37 cellular contexts compared by ENCODE assay signal in the genomic region with DNA sequence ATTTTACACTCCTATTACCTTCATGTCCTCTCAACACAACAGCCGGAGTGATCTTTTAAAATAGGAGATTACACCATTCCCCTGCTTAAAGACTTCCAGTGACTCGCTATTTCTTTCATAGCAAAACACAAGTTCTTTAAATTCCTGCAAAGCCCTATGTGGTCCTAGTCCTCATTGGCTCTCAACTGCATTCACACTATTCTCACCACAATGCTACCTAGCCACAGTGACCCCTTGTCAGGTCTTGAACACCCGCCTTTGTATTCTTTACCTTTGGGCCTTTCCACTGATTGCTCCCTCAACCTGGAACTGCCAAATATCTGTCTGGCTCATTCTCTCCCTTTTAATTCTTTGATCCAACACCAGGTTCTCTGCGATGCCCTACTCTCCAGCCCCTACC.
"Had no signal": no experiment of that assay in that cellular context is flagged by ENCODE, and none has a peak within 500 bp of the region (broad histone marks: within the 10 kb centered on the region; RNA-seq: fewer than 3 reads in every experiment).

No MANE protein-coding gene starts in this region.

- H3K9me3 Mint-ChIP-seq: activated naive CD4-positive, alpha-beta T cell treated with anti-CD3 and anti-CD28 coated beads for 36 hours; activated naive CD4-positive, alpha-beta T cell treated with anti-CD3 and anti-CD28 coated beads, Interleukin-2, amount 10 ng/mL, durations not matched to agents 7 days and 5 days; activated naive CD4-positive, alpha-beta T cell treated with anti-CD3 and anti-CD28 coated beads, Interleukin-2, amount 50 U/mL, for 24 hours; activated naive CD4-positive, alpha-beta T cell treated with anti-CD3 and anti-CD28 coated beads, Interleukin-2, amount 50 U/mL, for 72 hours; activated naive CD8-positive, alpha-beta T cell treated with anti-CD3 and anti-CD28 coated beads for 36 hours; activated naive CD8-positive, alpha-beta T cell treated with anti-CD3 and anti-CD28 coated beads, Interleukin-2, amount 10 ng/mL, durations not matched to agents 7 days and 5 days; activated naive CD8-positive, alpha-beta T cell treated with anti-CD3 and anti-CD28 coated beads, Interleukin-2, amount 50 U/mL, for 24 hours; activated T-cell treated with anti-CD3 and anti-CD28 coated beads, Interleukin-2, amount 50 U/mL, for 24 hours; activated T-cell treated with anti-CD3 and anti-CD28 coated beads, Interleukin-2, amount 50 U/mL, for 4 hours; activated T-cell treated with anti-CD3 and anti-CD28 coated beads, Interleukin-2, amount 50 U/mL, for 72 hours; activated T-helper 1 cell treated with anti-CD3 and anti-CD28 coated beads, Interleukin-12 subunit alpha, Interleukin-12 subunit beta, Interleukin-2, Interleukin-4 antibody, amounts not matched to agents 30 ng/mL and 10 ng/mL and 1 ng/mL, durations not matched to agents 14 hours and 24 hours and 36 hours; activated T-helper 17 cell treated with anti-CD3 and anti-CD28 coated beads, Interleukin-2, amount 50 U/mL, for 72 hours; activated T-helper 2 cell treated with anti-CD3 and anti-CD28 coated beads, Interferon-gamma antibody, Interleukin-2, Interleukin-4, amounts not matched to agents 10 μg/mL and 5 μg/mL and 100 μg/mL, durations not matched to agents 14 hours and 24 hours and 36 hours; brain; central memory CD8-positive, alpha-beta T cell had no signal

- H3K27ac ChIP-seq: adrenal gland, ascending aorta, body of pancreas, brain microvascular endothelial cell, breast epithelium, cardiac muscle cell had no signal

- H3K36me3 Mint-ChIP-seq: activated naive CD4-positive, alpha-beta T cell treated with anti-CD3 and anti-CD28 coated beads, Interleukin-2, amount 10 ng/mL, durations not matched to agents 7 days and 5 days; activated naive CD4-positive, alpha-beta T cell treated with anti-CD3 and anti-CD28 coated beads, Interleukin-2, amount 50 U/mL, for 24 hours; activated naive CD4-positive, alpha-beta T cell treated with anti-CD3 and anti-CD28 coated beads, Interleukin-2, amount 50 U/mL, for 72 hours; activated naive CD8-positive, alpha-beta T cell; activated naive CD8-positive, alpha-beta T cell treated with anti-CD3 and anti-CD28 coated beads for 36 hours; activated naive CD8-positive, alpha-beta T cell treated with anti-CD3 and anti-CD28 coated beads, Interleukin-2, amount 10 ng/mL, durations not matched to agents 7 days and 5 days had no signal

- H3K36me3 ChIP-seq: adrenal gland, ascending aorta, brain microvascular endothelial cell, breast epithelium, cardiac muscle cell had no signal

- H3K9me3 ChIP-seq: adrenal gland, ascending aorta, body of pancreas, breast epithelium had no signal

- H3K4me3 ChIP-seq: adrenal gland, ascending aorta, body of pancreas, breast epithelium, cardiac muscle cell had no signal

- H3K4me3 Mint-ChIP-seq: activated naive CD4-positive, alpha-beta T cell treated with anti-CD3 and anti-CD28 coated beads for 36 hours; activated naive CD4-positive, alpha-beta T cell treated with anti-CD3 and anti-CD28 coated beads, Interleukin-2, amount 10 ng/mL, durations not matched to agents 7 days and 5 days; activated naive CD4-positive, alpha-beta T cell treated with anti-CD3 and anti-CD28 coated beads, Interleukin-2, amount 50 U/mL, for 24 hours; activated naive CD8-positive, alpha-beta T cell; activated naive CD8-positive, alpha-beta T cell treated with anti-CD3 and anti-CD28 coated beads for 36 hours; activated naive CD8-positive, alpha-beta T cell treated with anti-CD3 and anti-CD28 coated beads, Interleukin-2, amount 10 ng/mL, durations not matched to agents 7 days and 5 days; activated naive CD8-positive, alpha-beta T cell treated with anti-CD3 and anti-CD28 coated beads, Interleukin-2, amount 50 U/mL, for 24 hours; activated T-cell treated with anti-CD3 and anti-CD28 coated beads, Interleukin-2, amount 50 U/mL, for 24 hours; activated T-cell treated with anti-CD3 and anti-CD28 coated beads, Interleukin-2, amount 50 U/mL, for 4 hours; activated T-cell treated with anti-CD3 and anti-CD28 coated beads, Interleukin-2, amount 50 U/mL, for 72 hours; activated T-helper 1 cell treated with anti-CD3 and anti-CD28 coated beads, Interleukin-12 subunit alpha, Interleukin-12 subunit beta, Interleukin-2, Interleukin-4 antibody, amounts not matched to agents 30 ng/mL and 10 ng/mL and 1 ng/mL, durations not matched to agents 14 hours and 24 hours and 36 hours; activated T-helper 17 cell treated with anti-CD3 and anti-CD28 coated beads, Interleukin-2, amount 50 U/mL, for 72 hours; brain; central memory CD8-positive, alpha-beta T cell had no signal

- DNase-seq: activated effector memory CD4-positive, alpha-beta T cell treated with anti-CD3 and anti-CD28 coated beads, Interleukin-2, amount 50 U/mL, for 16 hours; activated effector memory CD4-positive, alpha-beta T cell treated with Interleukin-2 at 50 U/mL for 16 hours; activated gamma-delta T cell; activated gamma-delta T cell treated with Interleukin-2 at 50 U/mL for 16 hours; activated naive CD4-positive, alpha-beta T cell; activated naive CD4-positive, alpha-beta T cell treated with anti-CD3 and anti-CD28 coated beads for 36 hours; activated naive CD4-positive, alpha-beta T cell treated with anti-CD3 and anti-CD28 coated beads, Interleukin-2, amount 10 ng/mL, durations not matched to agents 7 days and 5 days; activated naive CD4-positive, alpha-beta T cell treated with anti-CD3 and anti-CD28 coated beads, Interleukin-2, amount 50 U/mL, for 16 hours; activated naive CD4-positive, alpha-beta T cell treated with Interleukin-2 at 50 U/mL for 16 hours; activated naive CD8-positive, alpha-beta T cell treated with anti-CD3 and anti-CD28 coated beads for 36 hours; activated naive CD8-positive, alpha-beta T cell treated with anti-CD3 and anti-CD28 coated beads, Interleukin-2, amount 10 ng/mL, durations not matched to agents 7 days and 5 days; activated naive CD8-positive, alpha-beta T cell treated with anti-CD3 and anti-CD28 coated beads, Interleukin-2, amount 50 U/mL, for 24 hours; activated T-cell treated with anti-CD3 and anti-CD28 coated beads for 4 hours; activated T-cell treated with anti-CD3 and anti-CD28 coated beads, Interleukin-2, amount 50 U/mL, for 1 hour; activated T-cell treated with anti-CD3 and anti-CD28 coated beads, Interleukin-2, amount 50 U/mL, for 24 hours; activated T-cell treated with anti-CD3 and anti-CD28 coated beads, Interleukin-2, amount 50 U/mL, for 4 hours; activated T-cell treated with anti-CD3 and anti-CD28 coated beads, Interleukin-2, amount 50 U/mL, for 48 hours; activated T-cell treated with anti-CD3 and anti-CD28 coated beads, Interleukin-2, amount 50 U/mL, for 72 hours; adrenal gland; amniotic stem cell; anterior cingulate cortex; body of pancreas; brain microvascular endothelial cell; caudate nucleus; central memory CD4-positive, alpha-beta T cell; cerebellar nuclear complex had no signal

- H3K27ac Mint-ChIP-seq: activated naive CD4-positive, alpha-beta T cell treated with anti-CD3 and anti-CD28 coated beads for 36 hours; activated naive CD4-positive, alpha-beta T cell treated with anti-CD3 and anti-CD28 coated beads, Interleukin-2, amount 10 ng/mL, durations not matched to agents 7 days and 5 days; activated naive CD4-positive, alpha-beta T cell treated with anti-CD3 and anti-CD28 coated beads, Interleukin-2, amount 50 U/mL, for 24 hours; activated naive CD4-positive, alpha-beta T cell treated with anti-CD3 and anti-CD28 coated beads, Interleukin-2, amount 50 U/mL, for 72 hours; activated naive CD8-positive, alpha-beta T cell; activated naive CD8-positive, alpha-beta T cell treated with anti-CD3 and anti-CD28 coated beads for 36 hours; activated naive CD8-positive, alpha-beta T cell treated with anti-CD3 and anti-CD28 coated beads, Interleukin-2, amount 10 ng/mL, durations not matched to agents 7 days and 5 days; activated naive CD8-positive, alpha-beta T cell treated with anti-CD3 and anti-CD28 coated beads, Interleukin-2, amount 50 U/mL, for 24 hours; activated T-cell treated with anti-CD3 and anti-CD28 coated beads, Interleukin-2, amount 50 U/mL, for 24 hours; activated T-cell treated with anti-CD3 and anti-CD28 coated beads, Interleukin-2, amount 50 U/mL, for 72 hours; activated T-helper 1 cell treated with anti-CD3 and anti-CD28 coated beads, Interleukin-12 subunit alpha, Interleukin-12 subunit beta, Interleukin-2, Interleukin-4 antibody, amounts not matched to agents 30 ng/mL and 10 ng/mL and 1 ng/mL, durations not matched to agents 14 hours and 24 hours and 36 hours; activated T-helper 17 cell treated with anti-CD3 and anti-CD28 coated beads, Interleukin-2, amount 50 U/mL, for 72 hours; activated T-helper 2 cell treated with anti-CD3 and anti-CD28 coated beads, Interferon-gamma antibody, Interleukin-2, Interleukin-4, amounts not matched to agents 10 μg/mL and 5 μg/mL and 100 μg/mL, durations not matched to agents 14 hours and 24 hours and 36 hours; brain had no signal

- H3K4me1 Mint-ChIP-seq: activated naive CD4-positive, alpha-beta T cell treated with anti-CD3 and anti-CD28 coated beads, Interleukin-2, amount 10 ng/mL, durations not matched to agents 7 days and 5 days; activated naive CD4-positive, alpha-beta T cell treated with anti-CD3 and anti-CD28 coated beads, Interleukin-2, amount 50 U/mL, for 24 hours; activated naive CD8-positive, alpha-beta T cell treated with anti-CD3 and anti-CD28 coated beads for 36 hours; activated naive CD8-positive, alpha-beta T cell treated with anti-CD3 and anti-CD28 coated beads, Interleukin-2, amount 10 ng/mL, durations not matched to agents 7 days and 5 days; activated naive CD8-positive, alpha-beta T cell treated with anti-CD3 and anti-CD28 coated beads, Interleukin-2, amount 50 U/mL, for 24 hours; activated T-helper 17 cell treated with anti-CD3 and anti-CD28 coated beads, Interleukin-2, amount 50 U/mL, for 72 hours; brain; central memory CD8-positive, alpha-beta T cell had no signal

- ATAC-seq: activated naive CD4-positive, alpha-beta T cell treated with anti-CD3 and anti-CD28 coated beads, Interleukin-2, amount 50 U/mL, for 72 hours; activated naive CD8-positive, alpha-beta T cell treated with anti-CD3 and anti-CD28 coated beads, Interleukin-2, amount 50 U/mL, for 24 hours; activated T-cell treated with anti-CD3 and anti-CD28 coated beads, Interleukin-2, amount 50 U/mL, for 4 hours; activated T-cell treated with anti-CD3 and anti-CD28 coated beads, Interleukin-2, amount 50 U/mL, for 72 hours; activated T-helper 17 cell treated with anti-CD3 and anti-CD28 coated beads, Interleukin-2, amount 50 U/mL, for 72 hours; body of pancreas had no signal

- H3K4me1 ChIP-seq: adrenal gland, ascending aorta, body of pancreas, breast epithelium had no signal

- H3K27me3 ChIP-seq: adrenal gland, ascending aorta, body of pancreas, brain microvascular endothelial cell, breast epithelium, cardiac muscle cell had no signal
